Comparison of ENCODE assay signal across 17 cellular contexts in the genomic region with DNA sequence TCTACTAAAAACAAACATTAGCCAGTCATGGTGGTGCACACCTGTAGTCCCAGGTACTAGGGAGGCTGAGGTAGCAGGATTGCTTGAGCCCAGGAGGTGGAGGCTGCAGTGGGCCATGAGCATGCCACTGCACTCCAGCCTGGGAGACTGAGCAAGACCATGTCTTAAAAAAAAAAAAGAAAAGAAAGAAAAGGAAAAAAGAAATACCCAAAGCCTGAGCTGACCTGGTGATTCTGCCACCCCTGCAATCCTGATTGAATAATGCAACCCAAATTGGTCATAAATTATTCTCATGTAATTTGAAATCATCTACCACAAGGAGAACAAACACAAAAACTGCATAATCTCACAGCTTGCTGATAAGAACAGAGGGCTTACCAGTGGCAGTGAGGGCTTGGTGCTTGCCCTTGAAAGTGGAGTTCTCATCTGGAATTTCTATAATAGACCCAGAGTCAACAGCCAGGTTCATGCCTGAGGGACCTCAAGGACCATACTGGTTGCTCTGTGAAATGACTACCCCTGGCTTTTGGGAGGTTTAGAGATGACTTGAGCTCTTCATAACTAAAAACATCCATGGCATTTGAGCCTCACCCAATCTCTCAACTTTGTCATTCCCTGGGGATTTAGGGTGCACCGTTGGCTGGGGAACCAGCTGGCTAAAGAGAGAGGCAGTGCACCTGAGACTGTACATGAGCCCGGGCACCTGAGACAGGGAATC. TPM values are rescaled to one million over a fixed set of nuclear protein-coding genes. Genes with fewer than 3 reads are reported as not detected.
DNase-seq lines count a peak whose midpoint lies in the region; ATAC-seq, FAIRE-seq and TF ChIP-seq lines count a peak whose summit lies in the region.
"Had no signal": no experiment of that assay in that cellular context is flagged by ENCODE, and none has a peak within 500 bp of the region (broad histone marks: within the 10 kb centered on the region; RNA-seq: fewer than 3 reads in every experiment).

No MANE protein-coding gene starts in this region.

- ATAC-seq in A549: peak in 1 of 2 experiments; percentile 61; a peak in 3 of 6 replicates
- ATAC-seq: activated T-cell treated with anti-CD3 and anti-CD28 coated beads, Interleukin-2, amount 50 U/mL, for 4 hours; foreskin keratinocyte had no signal

- POLR2A ChIA-PET in A549 (lab: Yijun Ruan, JAX) (interaction anchor here (1.6 kb wide), 1 partner anchor 11 kb away, joined by 7 read pairs; no protein-coding TSS in a partner anchor), GM10248 (lab: Yijun Ruan, JAX) (no interaction called here)

- CTCF ChIA-PET in A549 (lab: Yijun Ruan, JAX) (interaction anchor here (0.7 to 4.1 kb wide), 5 partner anchors 17 to 296 kb away, joined by 3 to 38 read pairs (median 3); no protein-coding TSS in a partner anchor), GM10248 (lab: Yijun Ruan, JAX) (interaction anchor here (1.3 to 5.6 kb wide), 4 partner anchors 7 to 296 kb away, joined by 3 to 28 read pairs (median 9); no protein-coding TSS in a partner anchor)

- in situ Hi-C loops in brain microvascular endothelial cell (cut with HindIII; ENCODE audit: low pct_ligation_motif_present, low sequenced_read_pairs): no loop called here

- H3K9me3 ChIP-seq in A549 (no peaks in the 10 kb centered on the region), liver (ENCODE audit: control insufficient read depth in 4 of 4, low read length in 3 of 4) (no peaks in the 10 kb centered on the region)
- H3K9me3 ChIP-seq: SJCRH30, transverse colon had no signal

- TF ChIP-seq RAD21 in A549 (conservative IDR thresholded peaks at IDR 0.05 in 1 of 2, IDR thresholded peaks at IDR 0.05 in 1 of 2): no peak
- TF ChIP-seq RAD21 in liver (IDR thresholded peaks at IDR 0.05): no peak

- DNase-seq in A549 (ENCODE audit: low read depth in 1 of 2, low spot score in 1 of 2) (no peak), HuH-7 (ENCODE audit: low spot score) (peak; percentile 58), NCI-H2196 treated with DMSO at 0.1 percent for 48 hours (lab: John Stamatoyannopoulos, UW; ENCODE audit: unreplicated experiment) (peak; percentile 51), GM10248 (ENCODE audit: extremely low spot score) (no peak), brain microvascular endothelial cell (no peak), NCI-H1930 (lab: John Stamatoyannopoulos, UW) (no peak)
- DNase-seq in stimulated activated CD4-positive, alpha-beta T cell treated with anti-CD3 and anti-CD28 coated beads, Interleukin-1b, Interleukin-23, amount 100 ng/mL, for 48 hours: no peak
- DNase-seq: activated CD4-positive, alpha-beta T cell treated with anti-CD3 and anti-CD28 coated beads, Interleukin-2, amount 50 U/mL, for 48 hours; activated T-cell treated with anti-CD3 and anti-CD28 coated beads, Interleukin-2, amount 50 U/mL, for 4 hours; cerebellar nuclear complex; foreskin keratinocyte; mammary epithelial cell; SJCRH30; stimulated activated CD4-positive, alpha-beta T cell treated with anti-CD3 and anti-CD28 coated beads, Interleukin-2, amount 100 ng/mL, for 48 hours; transverse colon had no signal

- WGBS in A549 (ENCODE audit: missing lambda C conversion rate): 19% methylated on average over 2 of the region's 2 CpGs
- WGBS in liver: 65% methylated on average over 2 of the region's 2 CpGs

- no peak for TF ChIP-seq EP300 in A549 (IDR thresholded peaks at IDR 0.05)

- TF ChIP-seq CTCF in A549 (IDR thresholded peaks at IDR 0.05): no peak
- no peak for TF ChIP-seq CTCF in liver (IDR thresholded peaks at IDR 0.05; ENCODE audit: low read depth, low read length, missing input control)
- no peak for TF ChIP-seq CTCF in GM10248 (IDR thresholded peaks at IDR 0.05; ENCODE audit: control extremely low read depth, extremely low read depth, low read depth, missing control alignments)
- TF ChIP-seq CTCF in brain microvascular endothelial cell (IDR thresholded peaks at IDR 0.05; ENCODE audit: low read depth, low read length, missing control alignments): no peak

- H3K27ac ChIP-seq in A549: peak overlapping the region in 1 of 2 experiments; percentile 53; a peak in 2 of 6 replicates
- H3K27ac ChIP-seq in liver (ENCODE audit: low read depth in 1 of 2, low read length in 2 of 2): no peak overlapping the region
- no peak overlapping the region for H3K27ac ChIP-seq in brain microvascular endothelial cell
- H3K27ac ChIP-seq: foreskin keratinocyte, SJCRH30, transverse colon had no signal

- H3K4me1 ChIP-seq in A549 (peaks cover 19% of the 10 kb centered on the region), liver (ENCODE audit: control insufficient read depth in 4 of 4, insufficient read depth in 4 of 4, low read length in 3 of 4) (peaks cover 8 to 13% (median 10%) of the 10 kb centered on the region in 4 donors)
- H3K4me1 ChIP-seq: SJCRH30 had no signal

- no peak overlapping the region for H3K4me3 ChIP-seq in A549
- no peak overlapping the region for H3K4me3 ChIP-seq in liver (ENCODE audit: low read depth in 1 of 3, low read length in 3 of 3)
- H3K4me3 ChIP-seq in brain microvascular endothelial cell (ENCODE audit: low read depth, low read length): no peak overlapping the region
- H3K4me3 ChIP-seq: SJCRH30, transverse colon had no signal

- TF ChIP-seq POLR2A in A549 (IDR thresholded peaks at IDR 0.05; ENCODE audit: low read length): no peak

- H3K27me3 ChIP-seq in liver (ENCODE audit: control insufficient read depth in 4 of 4, insufficient read depth in 4 of 4, low read length in 3 of 4) (no peaks in the 10 kb centered on the region), brain microvascular endothelial cell (replicated peaks) (no peaks in the 10 kb centered on the region)
- H3K27me3 ChIP-seq: foreskin keratinocyte, SJCRH30 had no signal

- no peak for FAIRE-seq in A549 (lab: Jason Lieb, UNC)
- FAIRE-seq: H1 had no signal

- H3K9ac ChIP-seq in liver (ENCODE audit: low read depth in 1 of 2, low read length in 2 of 2): no peak overlapping the region

- H3K36me3 ChIP-seq in liver (ENCODE audit: control insufficient read depth in 4 of 4, insufficient read depth in 3 of 4, low read depth in 1 of 4, low read length in 3 of 4) (no peaks in the 10 kb centered on the region), brain microvascular endothelial cell (replicated peaks) (no peaks in the 10 kb centered on the region)
- H3K36me3 ChIP-seq: SJCRH30, transverse colon had no signal

- peak overlapping the region; percentile 16; the same call in 1 of the 3 replicates for H3K4me2 ChIP-seq in A549

TF ChIP-seq in A549, 52 proteins besides CTCF, POLR2A, EP300 and RAD21:
- TF ChIP-seq HOXA7 (CRISPR knock-in tag; IDR thresholded peaks at IDR 0.05) (no peak), ZFP36 (IDR thresholded peaks at IDR 0.05; ENCODE audit: borderline replicate concordance, partially characterized antibody) (no peak)
TF ChIP-seq in A549: peak in this region for 0.

TF ChIP-seq in liver, 16 proteins besides CTCF, POLR2A, EP300 and RAD21:
- TF ChIP-seq, protein P1, sequence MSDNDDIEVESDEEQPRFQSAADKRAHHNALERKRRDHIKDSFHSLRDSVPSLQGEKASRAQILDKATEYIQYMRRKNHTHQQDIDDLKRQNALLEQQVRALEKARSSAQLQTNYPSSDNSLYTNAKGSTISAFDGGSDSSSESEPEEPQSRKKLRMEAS (IDR thresholded peaks at IDR 0.05): peak; percentile 28
- TF ChIP-seq RXRA (IDR thresholded peaks at IDR 0.05): peak in 1 of 2 donors; percentile 48
- TF ChIP-seq JUND (IDR thresholded peaks at IDR 0.05): peak in 1 of 2 donors; percentile 17
- TF ChIP-seq HNF4A (conservative IDR thresholded peaks at IDR 0.05): peak in 1 of 2 donors; percentile 31
- TF ChIP-seq, protein P2, sequence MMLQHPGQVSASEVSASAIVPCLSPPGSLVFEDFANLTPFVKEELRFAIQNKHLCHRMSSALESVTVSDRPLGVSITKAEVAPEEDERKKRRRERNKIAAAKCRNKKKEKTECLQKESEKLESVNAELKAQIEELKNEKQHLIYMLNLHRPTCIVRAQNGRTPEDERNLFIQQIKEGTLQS (IDR thresholded peaks at IDR 0.05): no peak
- TF ChIP-seq FOXA1 (IDR thresholded peaks at IDR 0.05): no peak
- TF ChIP-seq NR2F2 (IDR thresholded peaks at IDR 0.05): no peak
- TF ChIP-seq, protein P3, sequence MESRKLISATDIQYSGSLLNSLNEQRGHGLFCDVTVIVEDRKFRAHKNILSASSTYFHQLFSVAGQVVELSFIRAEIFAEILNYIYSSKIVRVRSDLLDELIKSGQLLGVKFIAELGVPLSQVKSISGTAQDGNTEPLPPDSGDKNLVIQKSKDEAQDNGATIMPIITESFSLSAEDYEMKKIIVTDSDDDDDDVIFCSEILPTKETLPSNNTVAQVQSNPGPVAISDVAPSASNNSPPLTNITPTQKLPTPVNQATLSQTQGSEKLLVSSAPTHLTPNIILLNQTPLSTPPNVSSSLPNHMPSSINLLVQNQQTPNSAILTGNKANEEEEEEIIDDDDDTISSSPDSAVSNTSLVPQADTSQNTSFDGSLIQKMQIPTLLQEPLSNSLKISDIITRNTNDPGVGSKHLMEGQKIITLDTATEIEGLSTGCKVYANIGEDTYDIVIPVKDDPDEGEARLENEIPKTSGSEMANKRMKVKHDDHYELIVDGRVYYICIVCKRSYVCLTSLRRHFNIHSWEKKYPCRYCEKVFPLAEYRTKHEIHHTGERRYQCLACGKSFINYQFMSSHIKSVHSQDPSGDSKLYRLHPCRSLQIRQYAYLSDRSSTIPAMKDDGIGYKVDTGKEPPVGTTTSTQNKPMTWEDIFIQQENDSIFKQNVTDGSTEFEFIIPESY (IDR thresholded peaks at IDR 0.05): peak; percentile 15
TF ChIP-seq in liver: peak in this region for 5.

RNA-seq across cellular contexts. Expression of a gene that starts 35.4 kb away (rescaled TPM):
- 14.8 and 17.1 TPM in 2 replicates for polyA plus RNA-seq in A549 (2011; rRNA removed)
- 3.9 and 5.5 TPM in 2 replicates for polyA plus RNA-seq in A549 (2012; cell fraction: cytosol; rRNA removed)
- polyA plus RNA-seq in A549 (2012; cell fraction: nucleus; rRNA removed): 2.9 and 4.4 TPM in 2 replicates
- polyA plus RNA-seq in A549 (2017; fragmentation: RNase III; extraction: RNeasy Plus Mini Kit Qiagen cat#74134 plus additional on column Dnase treatment): 8.3 to 11.1 TPM (median 9.5 TPM) in 3 replicates
- 19.3 and 20.3 TPM in 2 replicates for polyA minus RNA-seq in A549 (2011; rRNA and poly(A)+ RNA removed)
- 1 to 10 TPM in 1 of 2 donors, under 1 TPM in 1; 0.50 to 1.2 TPM for total RNA-seq in liver
- 1 to 10 TPM in 1 of 2 donors, under 1 TPM in 1; 0.54 to 1.1 TPM for polyA plus RNA-seq in liver
- total RNA-seq: SJCRH30 had no signal

Comparison
In these comparisons a context has a peak if more than half of its experiments do, and no peak if none do; other contexts are left out.
1. DNase-seq: peak in HuH-7 (single experiment) and NCI-H2196 treated with DMSO at 0.1 percent for 48 hours (single experiment); none in A549 (0 of 2), stimulated activated CD4-positive, alpha-beta T cell treated with anti-CD3 and anti-CD28 coated beads, Interleukin-1b, Interleukin-23, amount 100 ng/mL, for 48 hours (single experiment), GM10248 (single experiment), brain microvascular endothelial cell (single experiment) and NCI-H1930 (0 of 2).